1 cellular context compared by ENCODE assay signal in the genomic region with DNA sequence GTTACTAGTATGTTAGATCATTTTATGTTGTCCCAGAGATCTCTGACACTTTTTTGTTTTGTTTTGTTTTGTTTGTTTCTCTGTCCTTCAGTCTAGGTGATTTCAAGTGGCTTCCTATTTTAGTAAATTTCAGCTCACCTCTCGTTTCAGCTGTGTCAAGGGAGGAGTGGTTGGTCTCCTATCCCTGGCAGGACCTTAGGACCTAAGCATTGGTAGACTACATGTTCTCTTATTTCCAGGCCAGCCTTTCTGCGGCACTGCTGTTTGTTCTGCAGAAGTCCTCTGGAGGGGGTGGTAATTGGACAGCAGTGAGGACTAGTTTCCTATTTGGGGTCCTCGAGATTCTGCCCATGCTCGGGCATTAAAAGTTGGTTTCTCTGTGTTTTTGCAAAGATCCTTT.
TF ChIP-seq lines count a peak whose summit lies in the region.

No MANE protein-coding gene starts in this region.

TF ChIP-seq in GM23338, 12 proteins besides CTCF, POLR2A, EP300 and RAD21:
- TF ChIP-seq STAT1 (IDR thresholded peaks at IDR 0.05; ENCODE audit: unreplicated experiment) (no peak), EZH2 (IDR thresholded peaks at IDR 0.05; ENCODE audit: low read depth, unreplicated experiment) (no peak), EZH2phosphoT487 (IDR thresholded peaks at IDR 0.05; ENCODE audit: unreplicated experiment) (no peak), ZNF114 (CRISPR knock-in tag; IDR thresholded peaks at IDR 0.05) (no peak)
- TF ChIP-seq, protein P1, sequence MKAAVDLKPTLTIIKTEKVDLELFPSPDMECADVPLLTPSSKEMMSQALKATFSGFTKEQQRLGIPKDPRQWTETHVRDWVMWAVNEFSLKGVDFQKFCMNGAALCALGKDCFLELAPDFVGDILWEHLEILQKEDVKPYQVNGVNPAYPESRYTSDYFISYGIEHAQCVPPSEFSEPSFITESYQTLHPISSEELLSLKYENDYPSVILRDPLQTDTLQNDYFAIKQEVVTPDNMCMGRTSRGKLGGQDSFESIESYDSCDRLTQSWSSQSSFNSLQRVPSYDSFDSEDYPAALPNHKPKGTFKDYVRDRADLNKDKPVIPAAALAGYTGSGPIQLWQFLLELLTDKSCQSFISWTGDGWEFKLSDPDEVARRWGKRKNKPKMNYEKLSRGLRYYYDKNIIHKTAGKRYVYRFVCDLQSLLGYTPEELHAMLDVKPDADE (IDR thresholded peaks at IDR 0.05) = no peak
